27 cellular contexts compared by ENCODE assay signal in the genomic region with DNA sequence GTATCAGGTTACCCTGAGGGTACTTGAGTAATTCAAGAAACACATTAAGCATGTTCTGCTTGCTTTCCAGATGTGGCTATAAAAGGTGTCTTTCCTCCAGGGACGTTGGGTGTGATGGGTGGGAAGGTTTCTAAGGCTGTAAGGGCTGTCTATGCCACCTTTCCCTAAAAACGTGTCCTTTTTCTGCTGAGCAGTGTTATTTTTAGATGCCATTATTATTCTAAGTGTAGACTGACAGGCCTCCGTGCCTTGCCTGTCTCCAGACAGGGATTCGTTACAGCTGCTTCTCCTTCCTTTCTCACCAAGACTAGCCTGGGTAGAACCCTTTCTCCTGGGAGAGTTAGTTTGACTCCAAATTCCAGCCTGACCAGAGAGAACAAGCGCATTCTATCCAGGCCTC. TPM values are rescaled to one million over a fixed set of nuclear protein-coding genes. Genes with fewer than 3 reads are reported as not detected.
DNase-seq lines count a peak whose midpoint lies in the region; ATAC-seq, FAIRE-seq and TF ChIP-seq lines count a peak whose summit lies in the region.
"Had no signal": no experiment of that assay in that cellular context is flagged by ENCODE, and none has a peak within 500 bp of the region (broad histone marks: within the 10 kb centered on the region; RNA-seq: fewer than 3 reads in every experiment).

No MANE protein-coding gene starts in this region.

- TF ChIP-seq POLR2A in HepG2 (IDR thresholded peaks at IDR 0.05; ENCODE audit: insufficient read depth in 1 of 2, low read depth in 2 of 2, low read length in 2 of 2) (no peak), right lobe of liver (IDR thresholded peaks at IDR 0.05) (no peak), upper lobe of left lung (IDR thresholded peaks at IDR 0.05) (no peak)

- TF ChIP-seq EP300 in HepG2 (IDR thresholded peaks at IDR 0.05; ENCODE audit: low read depth in 2 of 2, low read length in 2 of 2) (no peak), HepG2 (CRISPR knock-in tag; IDR thresholded peaks at IDR 0.05; ENCODE audit: borderline replicate concordance) (no peak), upper lobe of left lung (IDR thresholded peaks at IDR 0.05) (no peak)

- 92% methylated on average over 5 of the region's 5 CpGs for WGBS in HepG2 (ENCODE audit: low lambda C conversion rate)
- WGBS in right lobe of liver (ENCODE audit: insufficient coverage, low coverage, low lambda C conversion rate, missing lambda C conversion rate) = 85% methylated on average over 4 of the region's 5 CpGs
- WGBS in upper lobe of left lung, 2 donors = 77 to 86% methylated on average over 5 of the region's 5 CpGs

- H4K20me1 ChIP-seq in HepG2 (ENCODE audit: insufficient read depth, low read length) = no peaks in the 10 kb centered on the region

- no peak overlapping the region for H2AFZ ChIP-seq in HepG2 (ENCODE audit: low read length)
- H2AFZ ChIP-seq: PC-9 had no signal

- no peak overlapping the region for H3K4me2 ChIP-seq in HepG2 (ENCODE audit: low read depth, low read length)
- H3K4me2 ChIP-seq: PC-9, SK-N-SH had no signal

- TF ChIP-seq CTCF in HepG2 (CRISPR knock-in tag; IDR thresholded peaks at IDR 0.05) (no peak), right lobe of liver (IDR thresholded peaks at IDR 0.05) (no peak), upper lobe of left lung (IDR thresholded peaks at IDR 0.05) (no peak)

- no peak for TF ChIP-seq RAD21 in HepG2 (CRISPR knock-in tag; IDR thresholded peaks at IDR 0.05)

- POLR2A ChIA-PET in HepG2 (lab: Yijun Ruan, JAX) = interaction anchor here (1.4 kb wide), 1 partner anchor 33 kb away, joined by 5 read pairs; no protein-coding TSS in a partner anchor

- H3K4me3 ChIP-seq in HepG2 (replicated peaks in 1 of 3; ENCODE audit: insufficient read depth in 1 of 3, low read depth in 2 of 3, low read length in 3 of 3) = no peak overlapping the region
- no peak overlapping the region for H3K4me3 ChIP-seq in right lobe of liver
- H3K4me3 ChIP-seq in upper lobe of left lung = no peak overlapping the region
- H3K4me3 ChIP-seq: GM12878, PC-9 had no signal

- H3K4me1 ChIP-seq in HepG2 (ENCODE audit: insufficient read depth, low read length) (peaks cover 70% of the 10 kb centered on the region), right lobe of liver (peaks cover 0 to 27% (median 10%) of the 10 kb centered on the region in 4 donors), upper lobe of left lung (peaks cover 23 to 46% (median 30%) of the 10 kb centered on the region in 4 donors)

- H3K27ac ChIP-seq in HepG2 (ENCODE audit: extremely low read length, insufficient read depth, low read length) = no peak overlapping the region
- no peak overlapping the region for H3K27ac ChIP-seq in right lobe of liver
- H3K27ac ChIP-seq in upper lobe of left lung = peak overlapping the region; percentile 9 to 87 (median 40)
- H3K27ac ChIP-seq: HL-60, PC-9, RWPE1 had no signal

- ATAC-seq in HepG2 (no peak), right lobe of liver (no peak), upper lobe of left lung (ENCODE audit: low FRiP score in 2 of 2) (no peak)
- ATAC-seq: GM12878 had no signal

- H3K27me3 ChIP-seq in HepG2 (ENCODE audit: control insufficient read depth in 1 of 2, insufficient read depth in 2 of 2, low read length in 2 of 2) (no peaks in the 10 kb centered on the region), right lobe of liver (no peaks in the 10 kb centered on the region), upper lobe of left lung (no peaks in the 10 kb centered on the region)
- H3K27me3 ChIP-seq: BE2C had no signal

- FAIRE-seq in HepG2 (lab: Jason Lieb, UNC) = no peak
- FAIRE-seq: D721Med, GM12878, H54 had no signal

- BruUV-seq in HepG2 (replicated peaks; lab: Mats Ljungman, UMichigan) = no TSS peak

- intact Hi-C loops in HepG2 (cut with micrococcal nuclease; ENCODE audit: unreplicated experiment) = no loop called here
- intact Hi-C loops in right lobe of liver (cut with DNase I) = no loop called here

- no peak overlapping the region for H3K9ac ChIP-seq in HepG2 (ENCODE audit: insufficient read depth, low read depth, low read length)
- H3K9ac ChIP-seq: SK-N-SH had no signal

- DNase-seq in HepG2 (ENCODE audit: low spot score) (no peak), right lobe of liver (no peak), NCI-H2171 treated with DMSO at 0.1 percent for 48 hours (lab: John Stamatoyannopoulos, UW) (peak; percentile 76), left kidney (ENCODE audit: low read depth, low spot score) (peak; percentile 21), upper lobe of left lung (no peak), middle frontal gyrus (ENCODE audit: extremely low spot score, low spot score) (no peak), SHP77 (lab: John Stamatoyannopoulos, UW) (no peak)
- DNase-seq in activated naive CD4-positive, alpha-beta T cell treated with anti-CD3 and anti-CD28 coated beads, Interleukin-2, amount 50 U/mL, for 16 hours = no peak
- DNase-seq: BE2C, DND-41, Karpas-422, MV-4-11, NCI-H1105 treated with DMSO at 0.1 percent for 48 hours, NCI-H2029 treated with DMSO at 0.1 percent for 48 hours, NCI-H446 treated with DMSO at 0.1 percent for 48 hours, NCI-H526 treated with DMSO at 0.1 percent for 48 hours, PC-9, SIG-M5, SK-N-SH had no signal

- peaks cover 7 to 8% of the 10 kb centered on the region in 2 experiments; a peak in 4 of 5 replicates for H3K36me3 ChIP-seq in HepG2 (replicated peaks in 1 of 2; ENCODE audit: control insufficient read depth in 1 of 2, insufficient read depth in 2 of 2, low read length in 2 of 2)
- H3K36me3 ChIP-seq in right lobe of liver = peaks cover 0 to 9% (median 1%) of the 10 kb centered on the region in 4 donors
- H3K36me3 ChIP-seq in upper lobe of left lung = peaks cover 3 to 44% (median 16%) of the 10 kb centered on the region in 4 donors
- H3K36me3 ChIP-seq: BE2C had no signal

- CTCF ChIA-PET in HepG2 (lab: Yijun Ruan, JAX; ENCODE audit: low intra/inter-chr PET ratio, low total read pairs) = no interaction called here

- in situ Hi-C loops in HepG2 (cut with HindIII; ENCODE audit: extremely low pct_ligation_motif_present, low pct_unique_long_range_greater_than_20kb) = no loop called here

- no peaks in the 10 kb centered on the region for H3K79me2 ChIP-seq in HepG2 (ENCODE audit: insufficient read depth, low read length)

- H3K9me3 ChIP-seq in HepG2 (ENCODE audit: low read length) (no peaks in the 10 kb centered on the region), right lobe of liver (no peaks in the 10 kb centered on the region), upper lobe of left lung (no peaks in the 10 kb centered on the region)
- H3K9me3 ChIP-seq: BE2C, SK-N-SH had no signal

TF ChIP-seq in HepG2, 621 proteins besides CTCF, POLR2A, EP300 and RAD21 (continues in another document):
- 0 out of 2 replicates have a peak, but pooled peaks have one; percentile 29 for TF ChIP-seq MAFF (IDR thresholded peaks at IDR 0.05; ENCODE audit: low read depth, low read length)

RNA-seq across cellular contexts. Expression of a gene that starts 26.8 kb away (rescaled TPM):
- total RNA-seq in HepG2 (2016; rRNA removed; fragmentation: Illumina TruSeq; extraction: Trizol) (not detected in 2 replicates), right lobe of liver (not detected), upper lobe of left lung (not detected)
- not detected in 2 replicates for total RNA-seq in HepG2 (2016; cell fraction: cytosol; rRNA removed; fragmentation: Illumina TruSeq; extraction: Trizol; ENCODE audit: low read depth)
- not detected in 2 replicates for total RNA-seq in HepG2 (2016; cell fraction: insoluble cytoplasmic fraction; rRNA removed; fragmentation: Illumina TruSeq; extraction: Trizol)
- not detected in 2 replicates for total RNA-seq in HepG2 (2016; cell fraction: membrane; rRNA removed; fragmentation: Illumina TruSeq; extraction: Trizol)
- total RNA-seq in HepG2 (2016; cell fraction: nucleus; rRNA removed; fragmentation: Illumina TruSeq; extraction: Trizol) = not detected in 2 replicates
- not detected in 2 replicates for polyA plus RNA-seq in HepG2 (2011; rRNA removed)
- not detected in 2 replicates for polyA plus RNA-seq in HepG2 (2011; cell fraction: cytosol; rRNA removed)
- 0.05 TPM in 1 of 2 replicates, not detected in the other for polyA plus RNA-seq in HepG2 (2011; cell fraction: nucleus; rRNA removed)
- polyA plus RNA-seq in HepG2 (2012) = not detected in 2 replicates
- polyA plus RNA-seq in HepG2 (2016; cell fraction: cytosol; fragmentation: Illumina TruSeq; extraction: Trizol; ENCODE audit: low read depth) = not detected in 2 replicates
- not detected in 2 replicates for polyA plus RNA-seq in HepG2 (2016; cell fraction: insoluble cytoplasmic fraction; fragmentation: Illumina TruSeq; extraction: Trizol; ENCODE audit: low read depth)
- polyA plus RNA-seq in HepG2 (2016; cell fraction: membrane; fragmentation: Illumina TruSeq; extraction: Trizol; ENCODE audit: low read depth) = not detected in 2 replicates
- not detected in 2 replicates for polyA plus RNA-seq in HepG2 (2016; cell fraction: nucleus; fragmentation: Illumina TruSeq; extraction: Trizol; ENCODE audit: insufficient read depth, low read depth)
- polyA minus RNA-seq in HepG2 (2011; rRNA and poly(A)+ RNA removed; ENCODE audit: low replicate concordance) = not detected in 2 replicates
- polyA minus RNA-seq in HepG2 (2011; cell fraction: cytosol; rRNA and poly(A)+ RNA removed) = not detected in 2 replicates
- not detected in 2 replicates for polyA minus RNA-seq in HepG2 (2011; cell fraction: nucleus; rRNA and poly(A)+ RNA removed)
- total RNA-seq: A673, GM12878, HT1080, PC-9 had no signal
- polyA plus RNA-seq: GM12878, SK-N-SH had no signal

RNA-seq across cellular contexts. Expression of a gene that starts 41.3 kb away (rescaled TPM):
- not detected in 2 replicates for total RNA-seq in HepG2 (2016; rRNA removed; fragmentation: Illumina TruSeq; extraction: Trizol)
- not detected in 2 replicates for total RNA-seq in HepG2 (2016; cell fraction: cytosol; rRNA removed; fragmentation: Illumina TruSeq; extraction: Trizol; ENCODE audit: low read depth)
- total RNA-seq in HepG2 (2016; cell fraction: insoluble cytoplasmic fraction; rRNA removed; fragmentation: Illumina TruSeq; extraction: Trizol) = not detected in 2 replicates
- not detected in 2 replicates for total RNA-seq in HepG2 (2016; cell fraction: membrane; rRNA removed; fragmentation: Illumina TruSeq; extraction: Trizol)
- total RNA-seq in HepG2 (2016; cell fraction: nucleus; rRNA removed; fragmentation: Illumina TruSeq; extraction: Trizol) = not detected in 2 replicates
- polyA plus RNA-seq in HepG2 (2011; rRNA removed) = 0.08 TPM in 1 of 2 replicates, not detected in the other
- polyA plus RNA-seq in HepG2 (2011; cell fraction: cytosol; rRNA removed) = 0.09 and 0.12 TPM in 2 replicates
- polyA plus RNA-seq in HepG2 (2011; cell fraction: nucleus; rRNA removed) = not detected in 2 replicates
- polyA plus RNA-seq in HepG2 (2012) = not detected in 2 replicates
- not detected in 2 replicates for polyA plus RNA-seq in HepG2 (2016; cell fraction: cytosol; fragmentation: Illumina TruSeq; extraction: Trizol; ENCODE audit: low read depth)
- not detected in 2 replicates for polyA plus RNA-seq in HepG2 (2016; cell fraction: insoluble cytoplasmic fraction; fragmentation: Illumina TruSeq; extraction: Trizol; ENCODE audit: low read depth)
- not detected in 2 replicates for polyA plus RNA-seq in HepG2 (2016; cell fraction: membrane; fragmentation: Illumina TruSeq; extraction: Trizol; ENCODE audit: low read depth)
- not detected in 2 replicates for polyA plus RNA-seq in HepG2 (2016; cell fraction: nucleus; fragmentation: Illumina TruSeq; extraction: Trizol; ENCODE audit: insufficient read depth, low read depth)
- not detected in 2 replicates for polyA minus RNA-seq in HepG2 (2011; rRNA and poly(A)+ RNA removed; ENCODE audit: low replicate concordance)
- polyA minus RNA-seq in HepG2 (2011; cell fraction: cytosol; rRNA and poly(A)+ RNA removed) = not detected in 2 replicates
- not detected in 2 replicates for polyA minus RNA-seq in HepG2 (2011; cell fraction: nucleus; rRNA and poly(A)+ RNA removed)
- not detected for total RNA-seq in right lobe of liver
- total RNA-seq in upper lobe of left lung = not detected
- total RNA-seq: A673, GM12878, HT1080, M059J, PC-9 had no signal
- polyA plus RNA-seq: GM12878, SK-N-SH had no signal

Comparison
In these comparisons a context has a peak if more than half of its experiments do, and no peak if none do; other contexts are left out.
1. DNase-seq: peak in NCI-H2171 treated with DMSO at 0.1 percent for 48 hours (single experiment) and left kidney (single experiment); none in HepG2 (single experiment), right lobe of liver (0 of 3), upper lobe of left lung (0 of 2), middle frontal gyrus (single experiment), SHP77 (0 of 2) and activated naive CD4-positive, alpha-beta T cell treated with anti-CD3 and anti-CD28 coated beads, Interleukin-2, amount 50 U/mL, for 16 hours (single experiment).
2. H3K27ac ChIP-seq: peak in upper lobe of left lung (4 of 4); none in HepG2 (single experiment) and right lobe of liver (0 of 3).